In the genomic region with DNA sequence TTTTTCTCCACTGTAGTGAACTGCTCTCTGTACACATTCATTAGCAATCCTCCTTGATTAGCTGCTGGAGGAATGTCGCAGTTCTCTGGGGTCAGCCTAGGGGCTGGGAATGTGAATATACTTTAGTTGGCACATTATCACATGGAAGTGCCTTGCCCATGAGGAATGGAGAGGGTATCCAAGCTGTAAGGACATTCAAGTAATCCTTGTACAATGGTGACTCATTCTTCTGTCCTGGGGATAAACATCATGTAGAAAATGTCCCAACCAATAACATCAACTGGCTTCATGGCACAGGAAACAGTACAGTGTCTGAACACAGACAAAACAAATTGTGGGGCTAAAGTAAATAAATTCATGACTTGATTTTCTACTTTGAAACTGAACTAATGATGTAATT, we compare ENCODE assay signal across 13 cellular contexts.
"Had no signal": no experiment of that assay in that cellular context is flagged by ENCODE, and none has a peak within 500 bp of the region (broad histone marks: within the 10 kb centered on the region; RNA-seq: fewer than 3 reads in every experiment).

No MANE protein-coding gene starts in this region.

- H3K4me3 ChIP-seq: heart left ventricle, left lung, psoas muscle had no signal

- H3K27me3 ChIP-seq: brain microvascular endothelial cell, heart left ventricle, left lung had no signal

- DNase-seq: activated naive CD4-positive, alpha-beta T cell treated with anti-CD3 and anti-CD28 coated beads, Interleukin-2, amount 50 U/mL, for 16 hours; activated T-cell treated with anti-CD3 and anti-CD28 coated beads, Interleukin-2, amount 50 U/mL, for 1 hour; amniotic stem cell; brain microvascular endothelial cell; cerebellar nuclear complex; effector memory CD8-positive, alpha-beta T cell; heart left ventricle; islet precursor cell; left lung; nephron progenitor cell; psoas muscle; stimulated activated CD4-positive, alpha-beta T cell treated with anti-CD3 and anti-CD28 coated beads, Interleukin-4, amount 100 ng/mL, for 24 hours had no signal

- H3K27ac ChIP-seq: brain microvascular endothelial cell, heart left ventricle, left lung, psoas muscle had no signal

- ATAC-seq: activated CD4-positive, CD25-positive, alpha-beta regulatory T cell treated with anti-CD3 and anti-CD28 coated beads, Interleukin-2, amount 50 U/mL, for 24 hours; effector memory CD8-positive, alpha-beta T cell; heart left ventricle; left lung; psoas muscle had no signal

- H3K4me1 ChIP-seq: heart left ventricle, left lung, psoas muscle had no signal

- H3K36me3 ChIP-seq: brain microvascular endothelial cell, heart left ventricle, left lung had no signal

- H3K9me3 ChIP-seq: heart left ventricle, left lung, psoas muscle had no signal
